In the genomic region with DNA sequence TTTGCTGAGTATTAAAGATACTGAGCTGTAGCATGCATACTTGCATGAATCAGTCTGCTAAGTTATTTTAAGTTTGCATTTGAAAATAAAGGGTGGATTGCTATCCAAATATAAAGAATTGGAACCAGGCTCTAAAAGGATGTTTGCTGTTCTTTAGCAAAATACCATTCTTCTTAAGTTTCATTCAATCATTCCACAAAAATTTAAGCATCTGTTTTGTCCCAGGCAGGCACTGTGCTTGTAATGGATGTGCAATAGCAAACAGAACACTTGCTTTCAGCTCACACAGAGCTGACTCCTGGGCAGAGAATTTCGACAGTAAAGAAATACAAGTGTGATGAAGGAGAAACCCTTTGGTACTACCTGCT, we compare ENCODE assay signal across 12 cellular contexts.
A peak's percentile ranks its signal among the peaks of the same experiment; 100 is the strongest.
DNase-seq lines count a peak whose midpoint lies in the region; TF ChIP-seq lines count a peak whose summit lies in the region.
"Had no signal": no experiment of that assay in that cellular context is flagged by ENCODE, and none has a peak within 500 bp of the region (broad histone marks: within the 10 kb centered on the region; RNA-seq: fewer than 3 reads in every experiment).

No MANE protein-coding gene starts in this region.

- H3K9me3 ChIP-seq in MG63: no peaks in the 10 kb centered on the region
- no peaks in the 10 kb centered on the region for H3K9me3 ChIP-seq in neural progenitor cell (ENCODE audit: low read depth)

- no peaks in the 10 kb centered on the region for H3K9me3 Mint-ChIP-seq in neural progenitor cell
- H3K9me3 Mint-ChIP-seq: activated naive CD8-positive, alpha-beta T cell treated with anti-CD3 and anti-CD28 coated beads, Interleukin-2, amount 50 U/mL, for 24 hours; naive thymus-derived CD4-positive, alpha-beta T cell had no signal

- H4K20me1 ChIP-seq in neural progenitor cell (ENCODE audit: low read depth): peaks cover 95% of the 10 kb centered on the region

- H3K4me3 Mint-ChIP-seq in neural progenitor cell: no peak overlapping the region
- H3K4me3 Mint-ChIP-seq: activated naive CD8-positive, alpha-beta T cell treated with anti-CD3 and anti-CD28 coated beads, Interleukin-2, amount 50 U/mL, for 24 hours; B cell had no signal

- H3K4me2 ChIP-seq in neural progenitor cell: peak overlapping the region; percentile 50

- H3K36me3 ChIP-seq in MG63 (no peaks in the 10 kb centered on the region), neural progenitor cell (no peaks in the 10 kb centered on the region)

- H3K4me1 Mint-ChIP-seq in neural progenitor cell: peaks cover 67% of the 10 kb centered on the region

- H3K4me3 ChIP-seq in MG63 (no peak overlapping the region), neural progenitor cell (no peak overlapping the region)

- DNase-seq in AG08395 (ENCODE audit: low spot score) (peak; percentile 79), MG63 (peak; percentile 41), dedifferentiated amniotic fluid mesenchymal stem cell (ENCODE audit: extremely low spot score) (peak; percentile 97), neural progenitor cell (ENCODE audit: low spot score) (no peak), NCI-H226 (no peak), NCI-H1048 (lab: John Stamatoyannopoulos, UW) (no peak), GM19238 (ENCODE audit: insufficient read length, low spot score) (no peak)
- no peak for DNase-seq in activated CD8-positive, alpha-beta memory T cell treated with anti-CD3 and anti-CD28 coated beads, Interleukin-2, amount 50 U/mL, for 4 hours
- DNase-seq: activated naive CD8-positive, alpha-beta T cell treated with anti-CD3 and anti-CD28 coated beads, Interleukin-2, amount 50 U/mL, for 24 hours; naive thymus-derived CD4-positive, alpha-beta T cell; T1000 had no signal

- no peaks in the 10 kb centered on the region for H3K36me3 Mint-ChIP-seq in neural progenitor cell
- H3K36me3 Mint-ChIP-seq: naive thymus-derived CD4-positive, alpha-beta T cell had no signal

- TF ChIP-seq CTCF in neural progenitor cell (IDR thresholded peaks at IDR 0.05): no peak

- H3K27me3 ChIP-seq in MG63: no peaks in the 10 kb centered on the region
- no peaks in the 10 kb centered on the region for H3K27me3 ChIP-seq in neural progenitor cell

- H3K79me2 ChIP-seq in neural progenitor cell (ENCODE audit: low read depth): peaks cover 97% of the 10 kb centered on the region

- H3K9ac ChIP-seq in neural progenitor cell: no peak overlapping the region

- H3K27ac ChIP-seq in neural progenitor cell: no peak overlapping the region

- H3K27me3 Mint-ChIP-seq in neural progenitor cell (ENCODE audit: insufficient read depth, low read depth): peaks cover 4% of the 10 kb centered on the region
- H3K27me3 Mint-ChIP-seq: activated naive CD8-positive, alpha-beta T cell treated with anti-CD3 and anti-CD28 coated beads, Interleukin-2, amount 50 U/mL, for 24 hours; naive thymus-derived CD4-positive, alpha-beta T cell had no signal

- no peak overlapping the region for H2AFZ ChIP-seq in neural progenitor cell (replicated peaks)

- peaks cover 53% of the 10 kb centered on the region for H3K4me1 ChIP-seq in neural progenitor cell

- peaks cover 19% of the 10 kb centered on the region for H3F3A ChIP-seq in neural progenitor cell (ENCODE audit: low read depth)

- H3K27ac Mint-ChIP-seq in neural progenitor cell: peak overlapping the region; percentile 53
- H3K27ac Mint-ChIP-seq: activated naive CD8-positive, alpha-beta T cell treated with anti-CD3 and anti-CD28 coated beads, Interleukin-2, amount 50 U/mL, for 24 hours; B cell had no signal

Comparison
In these comparisons a context has a peak if more than half of its experiments do, and no peak if none do; other contexts are left out.
1. DNase-seq: peak in AG08395 (single experiment), MG63 (single experiment) and dedifferentiated amniotic fluid mesenchymal stem cell (single experiment); none in neural progenitor cell (single experiment), NCI-H226 (single experiment), activated CD8-positive, alpha-beta memory T cell treated with anti-CD3 and anti-CD28 coated beads, Interleukin-2, amount 50 U/mL, for 4 hours (single experiment), NCI-H1048 (single experiment) and GM19238 (single experiment).